Comparison of ENCODE assay signal across 13 cellular contexts in the genomic region with DNA sequence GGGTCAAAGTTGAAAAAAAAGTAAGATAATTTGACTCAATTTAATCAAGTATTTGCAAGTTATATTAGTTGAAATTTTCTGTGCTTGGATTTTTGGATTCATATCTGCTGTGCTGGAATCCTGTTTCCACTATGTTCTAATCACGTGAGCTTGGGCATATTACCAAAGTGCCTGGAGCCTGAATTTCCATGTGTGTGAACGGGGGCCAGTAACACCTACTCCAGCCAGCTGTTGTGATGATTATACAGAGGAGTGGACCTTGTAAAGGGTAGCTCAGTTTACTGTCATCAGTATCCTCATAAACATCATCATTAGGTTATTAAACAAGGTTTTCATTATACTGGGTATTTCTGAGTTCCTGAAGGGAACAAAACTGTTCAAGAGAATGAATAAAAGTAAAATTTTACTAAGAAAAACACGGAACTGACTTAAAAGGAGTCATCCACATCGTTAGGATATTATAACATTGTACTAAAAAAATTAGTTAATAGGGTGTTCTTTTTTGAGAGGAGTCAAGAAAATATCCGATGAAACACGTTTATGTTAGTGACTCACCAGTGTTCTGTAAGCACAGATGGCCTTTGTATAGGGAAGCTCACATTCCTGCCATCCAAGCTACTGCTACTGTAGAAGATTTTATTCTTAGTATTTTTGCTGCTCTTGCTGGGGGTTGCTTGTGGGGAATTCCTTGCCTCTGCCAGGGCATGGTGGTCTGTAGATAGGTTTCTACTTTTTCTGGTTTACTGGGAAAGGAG.
DNase-seq lines count a peak whose midpoint lies in the region; ATAC-seq and TF ChIP-seq lines count a peak whose summit lies in the region.
"Had no signal": no experiment of that assay in that cellular context is flagged by ENCODE, and none has a peak within 500 bp of the region (broad histone marks: within the 10 kb centered on the region; RNA-seq: fewer than 3 reads in every experiment).

No MANE protein-coding gene starts in this region.

- no peaks in the 10 kb centered on the region for H3K36me3 Mint-ChIP-seq in osteocyte (ENCODE audit: unreplicated experiment)

- H3K4me1 Mint-ChIP-seq in osteocyte (ENCODE audit: unreplicated experiment), result peaks cover 48% of the 10 kb centered on the region

- ATAC-seq in RWPE2 (ENCODE audit: low read depth) (peak; percentile 85), GM21825 (IDR thresholded peaks at IDR 0.05; ENCODE audit: unreplicated experiment) (no peak)

- H3K4me3 ChIP-seq in RWPE2 (ENCODE audit: severe bottlenecking), result no peak overlapping the region
- H3K4me3 ChIP-seq in fibroblast of the aortic adventitia (ENCODE audit: low read depth, low read length), result no peak overlapping the region
- no peak overlapping the region for H3K4me3 ChIP-seq in adrenal gland
- H3K4me3 ChIP-seq: tibial artery had no signal

- TF ChIP-seq CTCF in RWPE2 (IDR thresholded peaks at IDR 0.05; ENCODE audit: poor library complexity, severe bottlenecking) (no peak), fibroblast of the aortic adventitia (IDR thresholded peaks at IDR 0.05; ENCODE audit: insufficient read depth, low read length) (no peak), osteocyte (IDR thresholded peaks at IDR 0.05) (no peak), GM13977 (IDR thresholded peaks at IDR 0.05; ENCODE audit: extremely low read depth, insufficient read depth, missing control alignments) (no peak), adrenal gland (IDR thresholded peaks at IDR 0.05) (no peak)

- intact Hi-C loops in adrenal gland (cut with DNase I), result no loop called here

- H3K36me3 ChIP-seq in RWPE2 (ENCODE audit: low read depth) (no peaks in the 10 kb centered on the region), adrenal gland (replicated peaks in 1 of 2) (no peaks in the 10 kb centered on the region)
- H3K36me3 ChIP-seq: tibial artery had no signal

- no peak overlapping the region for H3K27ac ChIP-seq in RWPE2 (ENCODE audit: poor library complexity, severe bottlenecking)
- H3K27ac ChIP-seq in adrenal gland, result no peak overlapping the region
- H3K27ac ChIP-seq: KMS-11, tibial artery, VCaP had no signal

- peaks cover 4% of the 10 kb centered on the region for H3K4me1 ChIP-seq in RWPE2 (ENCODE audit: insufficient read depth, poor library complexity, severe bottlenecking)
- no peaks in the 10 kb centered on the region for H3K4me1 ChIP-seq in adrenal gland (replicated peaks in 1 of 2)

- peak; percentile 53 for DNase-seq in Daoy (ENCODE audit: low read depth)
- no peak for DNase-seq in RWPE2 (ENCODE audit: low spot score)
- peak; percentile 52 for DNase-seq in fibroblast of the aortic adventitia (ENCODE audit: low read depth)
- no peak for DNase-seq in osteocyte (ENCODE audit: extremely low spot score, unreplicated experiment)
- DNase-seq in GM13977 (ENCODE audit: low spot score), result no peak
- DNase-seq in adrenal gland, result no peak
- DNase-seq in activated gamma-delta T cell treated with Interleukin-2 at 50 U/mL for 16 hours, result no peak
- DNase-seq: activated gamma-delta T cell; NK-92 treated with Interleukin-12 subunit alpha and Interleukin-12 subunit beta, amount 100 ng/mL, for 24 hours had no signal

- WGBS in adrenal gland, 4 donors, result 50 to 70% (median 58%) methylated on average over 6 of the region's 6 CpGs

- no peaks in the 10 kb centered on the region for H3K27me3 ChIP-seq in RWPE2 (ENCODE audit: insufficient read depth, poor library complexity, severe bottlenecking)
- no peaks in the 10 kb centered on the region for H3K27me3 ChIP-seq in adrenal gland
- H3K27me3 ChIP-seq: tibial artery had no signal

- H3K9me3 Mint-ChIP-seq in osteocyte (ENCODE audit: unreplicated experiment), result no peaks in the 10 kb centered on the region

- no peak overlapping the region for H3K4me3 Mint-ChIP-seq in osteocyte (ENCODE audit: unreplicated experiment)

- H3K9me3 ChIP-seq in RWPE2 (ENCODE audit: severe bottlenecking) (no peaks in the 10 kb centered on the region), adrenal gland (replicated peaks in 1 of 3) (no peaks in the 10 kb centered on the region)
- H3K9me3 ChIP-seq: tibial artery had no signal

- no peak for TF ChIP-seq POLR2A in adrenal gland (IDR thresholded peaks at IDR 0.05)

- in situ Hi-C loops in GM13977 (cut with MboI; ENCODE audit: low pct_unique_long_range_greater_than_20kb, low sequenced_read_pairs, unreplicated experiment), result no loop called here

- peak overlapping the region; percentile 83 for H3K27ac Mint-ChIP-seq in osteocyte (ENCODE audit: unreplicated experiment)

- no peaks in the 10 kb centered on the region for H3K27me3 Mint-ChIP-seq in osteocyte (ENCODE audit: unreplicated experiment)

Comparison
In these comparisons a context has a peak if more than half of its experiments do, and no peak if none do; other contexts are left out.
1. DNase-seq: peak in Daoy (single experiment) and fibroblast of the aortic adventitia (single experiment); none in RWPE2 (single experiment), osteocyte (single experiment), GM13977 (single experiment), adrenal gland (0 of 7) and activated gamma-delta T cell treated with Interleukin-2 at 50 U/mL for 16 hours (single experiment).